In genomic region chr20:25563362-25563761, GRCh38 we compare ENCODE assay signal across 26 cellular contexts.
"Had no signal": no experiment of that assay in that cellular context is flagged by ENCODE, and none has a peak within 500 bp of the region (broad histone marks: within the 10 kb centered on the region; RNA-seq: fewer than 3 reads in every experiment).

No MANE protein-coding gene starts in this region.

- DNase-seq: dorsolateral prefrontal cortex; effector CD4-positive, alpha-beta T cell; foreskin keratinocyte; head of caudate nucleus; left cardiac atrium; left lung; mesenchymal stem cell; midbrain; naive thymus-derived CD8-positive, alpha-beta T cell; nephron progenitor cell; nucleus accumbens; posterior cingulate gyrus; psoas muscle; right cardiac atrium; sigmoid colon; stimulated activated CD4-positive, alpha-beta T cell treated with anti-CD3 and anti-CD28 coated beads, Interleukin-2, amount 100 ng/mL, for 24 hours; stimulated activated CD4-positive, alpha-beta T cell treated with anti-CD3 and anti-CD28 coated beads, Interleukin-4, amount 100 ng/mL, for 4 hours; stimulated activated naive CD8-positive, alpha-beta T cell treated with anti-CD3 and anti-CD28 coated beads, Interleukin-15, Interleukin-2, amounts not matched to agents 100 U/mL and 50 U/mL, for 24 hours; substantia nigra; testis; tibial artery had no signal

- H3K36me3 ChIP-seq: left lung, sigmoid colon, tibial artery had no signal

- H3K4me3 Mint-ChIP-seq: naive thymus-derived CD8-positive, alpha-beta T cell; nephron progenitor cell; stimulated activated memory B cell treated with anti-CD40 and anti-IgM and Interleukin-4, amounts not matched to agents 10 μg/mL and 1 μg/mL and 100 μg/mL, for 72 hours; type B pancreatic cell had no signal

- H3K4me3 ChIP-seq: dorsolateral prefrontal cortex, esophagus muscularis mucosa, left lung, psoas muscle, sigmoid colon, testis, tibial artery had no signal

- H3K9me3 Mint-ChIP-seq: stimulated activated memory B cell treated with anti-CD40 and anti-IgM and Interleukin-4, amounts not matched to agents 10 μg/mL and 1 μg/mL and 100 μg/mL, for 72 hours had no signal

- H3K9me3 ChIP-seq: esophagus muscularis mucosa, left lung, psoas muscle, sigmoid colon, testis, tibial artery had no signal

- H3K4me1 Mint-ChIP-seq: stimulated activated memory B cell treated with anti-CD40 and anti-IgM and Interleukin-4, amounts not matched to agents 10 μg/mL and 1 μg/mL and 100 μg/mL, for 72 hours had no signal

- H3K27me3 Mint-ChIP-seq: naive thymus-derived CD8-positive, alpha-beta T cell; type B pancreatic cell had no signal

- H3K27ac ChIP-seq: dorsolateral prefrontal cortex, esophagus muscularis mucosa, foreskin keratinocyte, left lung, psoas muscle, sigmoid colon, tibial artery had no signal

- FAIRE-seq: colon, endothelial cell of umbilical vein had no signal

- H3K27me3 ChIP-seq: dorsolateral prefrontal cortex, esophagus muscularis mucosa, foreskin keratinocyte, left lung, sigmoid colon, testis, tibial artery had no signal

- ATAC-seq: foreskin keratinocyte; left cardiac atrium; left lung; naive thymus-derived CD8-positive, alpha-beta T cell; psoas muscle; right cardiac atrium; stimulated activated memory B cell treated with anti-CD40 and anti-IgM and Interleukin-4, amounts not matched to agents 10 μg/mL and 1 μg/mL and 100 μg/mL, for 72 hours; stimulated activated naive CD8-positive, alpha-beta T cell treated with anti-CD3 and anti-CD28 coated beads, Interleukin-15, Interleukin-2, amounts not matched to agents 100 U/mL and 50 U/mL, for 24 hours had no signal

- H3K27ac Mint-ChIP-seq: naive thymus-derived CD8-positive, alpha-beta T cell; nephron progenitor cell; stimulated activated memory B cell treated with anti-CD40 and anti-IgM and Interleukin-4, amounts not matched to agents 10 μg/mL and 1 μg/mL and 100 μg/mL, for 72 hours; type B pancreatic cell had no signal

- H3K4me1 ChIP-seq: esophagus muscularis mucosa, foreskin keratinocyte, left lung, psoas muscle, tibial artery had no signal
